ENCODE assay signal across 25 cellular contexts in the genomic region with DNA sequence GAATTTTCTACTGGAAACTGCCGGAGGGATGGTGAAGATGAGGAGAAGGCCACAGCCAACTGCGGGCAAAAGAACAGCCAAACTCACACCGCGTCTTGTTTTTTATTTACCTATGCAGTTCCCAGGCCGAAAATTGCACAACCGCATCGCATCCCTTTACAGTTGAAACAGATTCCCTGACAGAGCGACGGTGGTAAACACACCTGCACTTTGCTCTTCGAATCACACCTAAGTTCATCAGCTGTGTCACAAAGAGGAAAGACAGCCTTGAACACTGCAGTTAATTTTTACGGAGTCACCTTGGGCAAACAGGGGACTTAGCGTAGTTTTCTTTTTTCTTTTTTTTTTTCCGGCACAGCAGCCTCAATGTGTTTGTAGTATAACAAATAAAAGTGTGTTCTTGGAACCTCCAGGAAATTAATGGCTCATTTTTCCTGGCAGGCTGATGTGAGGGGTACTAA.
"Had no signal": no experiment of that assay in that cellular context is flagged by ENCODE, and none has a peak within 500 bp of the region (broad histone marks: within the 10 kb centered on the region; RNA-seq: fewer than 3 reads in every experiment).

No MANE protein-coding gene starts in this region.

- H3K27me3 ChIP-seq: brain microvascular endothelial cell, esophagus squamous epithelium, pancreas, tibial nerve had no signal

- H3K4me1 Mint-ChIP-seq: activated CD4-positive, alpha-beta T cell treated with anti-CD3 and anti-CD28 coated beads, Interleukin-2, amount 10 ng/mL, durations not matched to agents 7 days and 5 days; activated T-helper 17 cell treated with anti-CD3 and anti-CD28 coated beads, Interleukin-2, amount 50 U/mL, for 72 hours had no signal

- H3K4me3 Mint-ChIP-seq: activated CD4-positive, alpha-beta T cell treated with anti-CD3 and anti-CD28 coated beads, Interleukin-2, amount 10 ng/mL, durations not matched to agents 7 days and 5 days; activated CD8-positive, alpha-beta T cell treated with anti-CD3 and anti-CD28 coated beads for 36 hours; activated T-cell treated with anti-CD3 and anti-CD28 coated beads, Interleukin-2, amount 50 U/mL, for 4 hours; activated T-helper 17 cell treated with anti-CD3 and anti-CD28 coated beads, Interleukin-2, amount 50 U/mL, for 72 hours; naive B cell had no signal

- H3K9me3 ChIP-seq: esophagus squamous epithelium, heart right ventricle, left ventricle myocardium inferior, pancreas, tibial nerve had no signal

- H3K27ac ChIP-seq: brain microvascular endothelial cell, esophagus squamous epithelium, heart right ventricle, left ventricle myocardium inferior, pancreas, spleen, tibial nerve, WERI-Rb-1 had no signal

- ATAC-seq: activated CD8-positive, alpha-beta T cell treated with anti-CD3 and anti-CD28 coated beads for 36 hours; activated T-cell treated with anti-CD3 and anti-CD28 coated beads, Interleukin-2, amount 50 U/mL, for 4 hours; activated T-helper 17 cell treated with anti-CD3 and anti-CD28 coated beads, Interleukin-2, amount 50 U/mL, for 72 hours; right cardiac atrium had no signal

- H3K9me3 Mint-ChIP-seq: activated CD4-positive, alpha-beta T cell treated with anti-CD3 and anti-CD28 coated beads, Interleukin-2, amount 10 ng/mL, durations not matched to agents 7 days and 5 days; activated CD8-positive, alpha-beta T cell treated with anti-CD3 and anti-CD28 coated beads for 36 hours; activated T-cell treated with anti-CD3 and anti-CD28 coated beads, Interleukin-2, amount 50 U/mL, for 4 hours; activated T-helper 17 cell treated with anti-CD3 and anti-CD28 coated beads, Interleukin-2, amount 50 U/mL, for 72 hours had no signal

- DNase-seq: activated CD4-positive, alpha-beta T cell treated with anti-CD3 and anti-CD28 coated beads, Interleukin-2, amount 10 ng/mL, durations not matched to agents 7 days and 5 days; activated CD4-positive, CD25-positive, alpha-beta regulatory T cell treated with anti-CD3 and anti-CD28 coated beads, Interleukin-2, amount 50 U/mL, for 72 hours; activated CD8-positive, alpha-beta T cell treated with anti-CD3 and anti-CD28 coated beads for 36 hours; activated gamma-delta T cell treated with Interleukin-2 at 50 U/mL for 16 hours; activated naive CD4-positive, alpha-beta T cell treated with anti-CD3 and anti-CD28 coated beads, Interleukin-2, amount 50 U/mL, for 16 hours; activated T-cell treated with anti-CD3 and anti-CD28 coated beads, Interleukin-2, amount 50 U/mL, for 4 hours; amniotic stem cell; brain microvascular endothelial cell; cortex of kidney; esophagus squamous epithelium; foreskin melanocyte; heart right ventricle; kidney glomerular epithelial cell; left ventricle myocardium inferior; naive B cell; nucleus accumbens; pancreas; right cardiac atrium; spleen; stimulated activated naive CD4-positive, alpha-beta T cell; T1000; WERI-Rb-1 had no signal

- H3K4me1 ChIP-seq: esophagus squamous epithelium, heart right ventricle, left ventricle myocardium inferior, pancreas, spleen, tibial nerve had no signal

- H3K36me3 ChIP-seq: brain microvascular endothelial cell, esophagus squamous epithelium, heart right ventricle, left ventricle myocardium inferior, pancreas, spleen, tibial nerve, WERI-Rb-1 had no signal

- H3K27ac Mint-ChIP-seq: activated CD4-positive, alpha-beta T cell treated with anti-CD3 and anti-CD28 coated beads, Interleukin-2, amount 10 ng/mL, durations not matched to agents 7 days and 5 days; activated CD8-positive, alpha-beta T cell treated with anti-CD3 and anti-CD28 coated beads for 36 hours; activated T-helper 17 cell treated with anti-CD3 and anti-CD28 coated beads, Interleukin-2, amount 50 U/mL, for 72 hours; naive B cell had no signal

- H3K4me3 ChIP-seq: esophagus squamous epithelium, heart right ventricle, left ventricle myocardium inferior, pancreas, spleen, tibial nerve had no signal

- FAIRE-seq: astrocyte, pancreas had no signal
